ENCODE assay signal across 10 cellular contexts in genomic region chr2:3595985-3596384, GRCh38. TPM values are rescaled to one million over a fixed set of nuclear protein-coding genes. Genes with fewer than 3 reads are reported as not detected.
DNase-seq lines count a peak whose midpoint lies in the region; ATAC-seq and TF ChIP-seq lines count a peak whose summit lies in the region.
"Had no signal": no experiment of that assay in that cellular context is flagged by ENCODE, and none has a peak within 500 bp of the region (broad histone marks: within the 10 kb centered on the region; RNA-seq: fewer than 3 reads in every experiment).

No MANE protein-coding gene starts in this region.

- no peak overlapping the region for H3K9ac ChIP-seq in endodermal cell (ENCODE audit: extremely low read depth, low read length, poor library complexity, severe bottlenecking)

- no peaks in the 10 kb centered on the region for H3K27me3 ChIP-seq in endodermal cell (ENCODE audit: control insufficient read depth, insufficient read depth, low read length, poor library complexity, severe bottlenecking)

- DNase-seq in GM13977 (ENCODE audit: low spot score) = peak; percentile 87
- peak; percentile 70 for DNase-seq in activated naive CD8-positive, alpha-beta T cell treated with anti-CD3 and anti-CD28 coated beads, Interleukin-2, amount 50 U/mL, for 24 hours
- DNase-seq in immature natural killer cell = no peak
- no peak for DNase-seq in foreskin fibroblast
- DNase-seq in endodermal cell = no peak
- DNase-seq in iPS-NIHi7 (ENCODE audit: extremely low spot score) = no peak
- DNase-seq: NCI-H2171 had no signal

- no peak overlapping the region for H3K27ac ChIP-seq in endodermal cell (ENCODE audit: low read depth, low read length)

- H3K4me3 ChIP-seq in foreskin fibroblast (ENCODE audit: low read depth in 1 of 2, low read length in 2 of 2) = no peak overlapping the region
- no peak overlapping the region for H3K4me3 ChIP-seq in endodermal cell (ENCODE audit: low read length)

- H3K36me3 ChIP-seq in endodermal cell (ENCODE audit: control insufficient read depth, insufficient read depth, low read length) = no peaks in the 10 kb centered on the region

- peaks cover 13% of the 10 kb centered on the region for H3K36me3 Mint-ChIP-seq in activated naive CD8-positive, alpha-beta T cell treated with anti-CD3 and anti-CD28 coated beads, Interleukin-2, amount 50 U/mL, for 24 hours (ENCODE audit: low read depth)
- H3K36me3 Mint-ChIP-seq in immature natural killer cell (peaks cover 0 to 5% (median 4%) of the 10 kb centered on the region in 3 donors), endodermal cell (ENCODE audit: low read depth) (peaks cover 10% of the 10 kb centered on the region)
- H3K36me3 Mint-ChIP-seq: natural killer cell treated with Interleukin-12 subunit alpha and Interleukin-12 subunit beta and Interleukin-15 and Interleukin-18, amount 100 ng/mL, for 72 hours had no signal

- no peak overlapping the region for H3K4me3 Mint-ChIP-seq in activated naive CD8-positive, alpha-beta T cell treated with anti-CD3 and anti-CD28 coated beads, Interleukin-2, amount 50 U/mL, for 24 hours
- H3K4me3 Mint-ChIP-seq in immature natural killer cell (no peak overlapping the region), endodermal cell (no peak overlapping the region)
- H3K4me3 Mint-ChIP-seq: natural killer cell treated with Interleukin-12 subunit alpha and Interleukin-12 subunit beta and Interleukin-15 and Interleukin-18, amount 100 ng/mL, for 72 hours had no signal

- H3K27me3 Mint-ChIP-seq in activated naive CD8-positive, alpha-beta T cell treated with anti-CD3 and anti-CD28 coated beads, Interleukin-2, amount 50 U/mL, for 24 hours = no peaks in the 10 kb centered on the region
- H3K27me3 Mint-ChIP-seq in immature natural killer cell (ENCODE audit: low read depth in 3 of 3) (peaks cover 0 to 3% (median 2%) of the 10 kb centered on the region in 3 donors), endodermal cell (ENCODE audit: insufficient read depth) (peaks cover 13% of the 10 kb centered on the region)
- H3K27me3 Mint-ChIP-seq: natural killer cell treated with Interleukin-12 subunit alpha and Interleukin-12 subunit beta and Interleukin-15 and Interleukin-18, amount 100 ng/mL, for 72 hours had no signal

- ATAC-seq in GM19395 (IDR thresholded peaks at IDR 0.05; ENCODE audit: unreplicated experiment) = peak; percentile 77
- ATAC-seq in HG03095 (IDR thresholded peaks at IDR 0.05; ENCODE audit: unreplicated experiment) = peak; percentile 95
- ATAC-seq in activated naive CD8-positive, alpha-beta T cell treated with anti-CD3 and anti-CD28 coated beads, Interleukin-2, amount 50 U/mL, for 24 hours = peak; percentile 99
- ATAC-seq: natural killer cell treated with Interleukin-12 subunit alpha and Interleukin-12 subunit beta and Interleukin-15 and Interleukin-18, amount 100 ng/mL, for 72 hours had no signal

- in situ Hi-C loops in GM13977 (cut with MboI; ENCODE audit: low pct_unique_long_range_greater_than_20kb, low sequenced_read_pairs, unreplicated experiment) = no loop called here

- peaks cover 25% of the 10 kb centered on the region for H3K4me1 Mint-ChIP-seq in activated naive CD8-positive, alpha-beta T cell treated with anti-CD3 and anti-CD28 coated beads, Interleukin-2, amount 50 U/mL, for 24 hours
- H3K4me1 Mint-ChIP-seq in immature natural killer cell (no peaks in the 10 kb centered on the region), endodermal cell (peaks cover 23% of the 10 kb centered on the region)

- 95 to 96% methylated on average over 3 to 6 of the region's 6 CpGs for WGBS in endodermal cell (ENCODE audit: insufficient coverage in 1 of 2, insufficient read length in 1 of 2), 2 experiments

- peak overlapping the region; percentile 38 for H3K27ac Mint-ChIP-seq in activated naive CD8-positive, alpha-beta T cell treated with anti-CD3 and anti-CD28 coated beads, Interleukin-2, amount 50 U/mL, for 24 hours
- H3K27ac Mint-ChIP-seq in immature natural killer cell (no peak overlapping the region), endodermal cell (no peak overlapping the region)
- H3K27ac Mint-ChIP-seq: natural killer cell treated with Interleukin-12 subunit alpha and Interleukin-12 subunit beta and Interleukin-15 and Interleukin-18, amount 100 ng/mL, for 72 hours had no signal

- peaks cover 9% of the 10 kb centered on the region for H3K4me1 ChIP-seq in endodermal cell (ENCODE audit: control insufficient read depth, insufficient read depth, low read length)

- TF ChIP-seq CTCF in GM13977 (IDR thresholded peaks at IDR 0.05; ENCODE audit: extremely low read depth, insufficient read depth, missing control alignments) (no peak), foreskin fibroblast (IDR thresholded peaks at IDR 0.05; ENCODE audit: low read depth, low read length) (no peak), endodermal cell (conservative IDR thresholded peaks at IDR 0.05) (no peak)

- H3K9me3 Mint-ChIP-seq in activated naive CD8-positive, alpha-beta T cell treated with anti-CD3 and anti-CD28 coated beads, Interleukin-2, amount 50 U/mL, for 24 hours = no peaks in the 10 kb centered on the region
- H3K9me3 Mint-ChIP-seq in immature natural killer cell (peaks cover 0 to 2% (median 0%) of the 10 kb centered on the region in 6 donors), endodermal cell (peaks cover 13% of the 10 kb centered on the region)
- H3K9me3 Mint-ChIP-seq: natural killer cell treated with Interleukin-12 subunit alpha and Interleukin-12 subunit beta and Interleukin-15 and Interleukin-18, amount 100 ng/mL, for 72 hours had no signal

- H3K9me3 ChIP-seq in endodermal cell (ENCODE audit: control insufficient read depth, low read length) = no peaks in the 10 kb centered on the region

RNA-seq across cellular contexts. Expression of gene COLEC11, which starts 1.1 kb away (rescaled TPM):
- not detected for polyA plus RNA-seq in immature natural killer cell
- total RNA-seq in endodermal cell = 1 to 10 TPM; 1.1 to 1.5 TPM
- 0.21 TPM for polyA plus RNA-seq in endodermal cell (2013, experiment 1 of 2)
- not detected for polyA plus RNA-seq in endodermal cell (2013, experiment 2 of 2)

RNA-seq across cellular contexts. Expression of gene RPS7, which starts 20.9 kb away (rescaled TPM):
- 1,000 to 10,000 TPM in 1 of 3 donors, 100 to 1,000 TPM in 2; 479 to 1,432 (median 642) TPM for polyA plus RNA-seq in immature natural killer cell
- total RNA-seq in endodermal cell = 1,000 to 10,000 TPM; 1,323 to 1,693 TPM
- polyA plus RNA-seq in endodermal cell (2013, experiment 1 of 2) = 1,899 TPM
- 1,806 TPM for polyA plus RNA-seq in endodermal cell (2013, experiment 2 of 2)

RNA-seq across cellular contexts. Expression of gene RNASEH1, which starts 37.9 kb away (rescaled TPM):
- polyA plus RNA-seq in immature natural killer cell = 10 to 100 TPM; 26.6 to 43.2 (median 41.6) TPM
- 10 to 100 TPM; 28.2 to 35.2 TPM for total RNA-seq in endodermal cell
- 21.2 TPM for polyA plus RNA-seq in endodermal cell (2013, experiment 1 of 2)
- polyA plus RNA-seq in endodermal cell (2013, experiment 2 of 2) = 20.2 TPM

Comparison
In these comparisons a context has a peak if more than half of its experiments do, and no peak if none do; other contexts are left out.
1. DNase-seq: peak in GM13977 (single experiment) and activated naive CD8-positive, alpha-beta T cell treated with anti-CD3 and anti-CD28 coated beads, Interleukin-2, amount 50 U/mL, for 24 hours (single experiment); none in immature natural killer cell (0 of 3), foreskin fibroblast (0 of 2), endodermal cell (single experiment) and iPS-NIHi7 (single experiment).
2. Peak in every context shown above with its lines, with median percentiles within 50 percentile points of each other: ATAC-seq.